ENCODE assay signal across 8 cellular contexts in the genomic region with DNA sequence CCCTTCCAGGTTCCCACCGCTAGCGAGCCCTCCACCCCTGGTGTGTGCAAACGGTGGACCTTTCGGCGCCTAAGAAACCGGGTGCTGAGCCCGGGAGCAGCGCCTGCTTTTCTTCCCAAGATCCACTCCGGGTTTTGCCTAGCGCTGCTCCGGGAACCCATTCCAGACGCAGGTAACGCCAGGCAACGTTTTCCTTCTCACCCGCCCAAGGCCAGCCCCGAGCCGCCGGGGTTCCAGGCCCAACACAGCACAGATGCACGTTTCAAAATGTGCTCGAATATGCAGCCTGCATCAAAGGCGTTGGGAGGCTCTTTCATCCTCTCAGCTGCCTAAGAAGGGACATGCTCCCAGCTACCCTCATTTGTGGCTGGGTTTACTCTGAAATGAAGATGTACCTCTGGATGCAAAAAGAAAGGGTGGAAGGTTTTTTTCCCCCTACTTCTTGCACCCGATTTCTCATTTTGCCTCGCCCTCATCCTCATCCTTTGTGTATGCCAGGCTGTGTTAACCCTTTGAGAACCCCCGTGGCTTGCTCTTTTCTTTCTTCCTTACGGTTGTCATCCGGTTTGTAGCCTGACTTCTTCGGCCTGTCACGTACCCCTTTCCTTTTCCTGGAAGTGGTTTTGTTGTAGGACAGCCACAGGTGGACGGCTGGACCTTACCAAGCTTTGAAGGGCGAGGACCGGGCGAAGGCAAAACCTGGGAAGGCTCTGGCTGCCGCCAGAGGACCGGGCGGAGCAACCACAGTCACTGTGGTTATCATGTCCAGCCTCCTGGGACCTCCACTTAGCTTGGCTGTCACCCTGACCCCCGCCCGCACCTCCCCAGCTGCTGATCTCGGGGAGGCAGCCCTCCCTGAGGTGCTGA.
DNase-seq lines count a peak whose midpoint lies in the region; ATAC-seq and TF ChIP-seq lines count a peak whose summit lies in the region.

No MANE protein-coding gene starts in this region.

- H3K4me2 ChIP-seq in OCI-LY7 (ENCODE audit: low read length): peak overlapping the region; percentile 87

- no peaks in the 10 kb centered on the region for H3K9me2 ChIP-seq in OCI-LY7 (ENCODE audit: insufficient read depth, low read length)

- peaks cover 17% of the 10 kb centered on the region for H3K4me1 Mint-ChIP-seq in activated T-helper 1 cell treated with anti-CD3 and anti-CD28 coated beads, Interleukin-12 subunit alpha, Interleukin-12 subunit beta, Interleukin-2, Interleukin-4 antibody, amounts not matched to agents 30 ng/mL and 10 ng/mL and 1 ng/mL, durations not matched to agents 14 hours and 24 hours and 36 hours (ENCODE audit: low read depth)
- peaks cover 20 to 23% of the 10 kb centered on the region in 2 donors for H3K4me1 Mint-ChIP-seq in natural killer cell

- H3K4me1 ChIP-seq in OCI-LY7 (ENCODE audit: insufficient read depth, low read length, poor library complexity, severe bottlenecking) (peaks cover 13% of the 10 kb centered on the region), stomach smooth muscle (ENCODE audit: control insufficient read depth, insufficient read depth, low read length) (peaks cover 18% of the 10 kb centered on the region)

- H3K9me3 ChIP-seq in OCI-LY7 (ENCODE audit: low read length): no peaks in the 10 kb centered on the region
- peaks cover 0 to 5% of the 10 kb centered on the region in 2 donors for H3K9me3 ChIP-seq in stomach smooth muscle (ENCODE audit: control insufficient read depth in 2 of 2, low read length in 2 of 2)

- DNase-seq in DMS 273 treated with DMSO at 0.1 percent for 48 hours (lab: John Stamatoyannopoulos, UW) (peak; percentile 53), HuH-7 (ENCODE audit: low spot score) (peak; percentile 43), OCI-LY7 (ENCODE audit: low spot score) (peak; percentile 89), fibroblast of the aortic adventitia (ENCODE audit: low read depth) (peak; percentile 94), natural killer cell (peak; percentile 45)
- peak; percentile 56 for DNase-seq in activated T-helper 1 cell treated with anti-CD3 and anti-CD28 coated beads, Interleukin-12 subunit alpha, Interleukin-12 subunit beta, Interleukin-2, Interleukin-4 antibody, amounts not matched to agents 30 ng/mL and 10 ng/mL and 1 ng/mL, durations not matched to agents 14 hours and 24 hours and 36 hours (ENCODE audit: low spot score)

- H3K27me3 Mint-ChIP-seq in activated T-helper 1 cell treated with anti-CD3 and anti-CD28 coated beads, Interleukin-12 subunit alpha, Interleukin-12 subunit beta, Interleukin-2, Interleukin-4 antibody, amounts not matched to agents 30 ng/mL and 10 ng/mL and 1 ng/mL, durations not matched to agents 14 hours and 24 hours and 36 hours (ENCODE audit: insufficient read depth): peaks cover 37% of the 10 kb centered on the region
- peaks cover 14 to 30% of the 10 kb centered on the region in 2 donors for H3K27me3 Mint-ChIP-seq in natural killer cell (ENCODE audit: low read depth in 2 of 2)

- H3K36me3 Mint-ChIP-seq in activated T-helper 1 cell treated with anti-CD3 and anti-CD28 coated beads, Interleukin-12 subunit alpha, Interleukin-12 subunit beta, Interleukin-2, Interleukin-4 antibody, amounts not matched to agents 30 ng/mL and 10 ng/mL and 1 ng/mL, durations not matched to agents 14 hours and 24 hours and 36 hours (ENCODE audit: low read depth): peaks cover 1% of the 10 kb centered on the region
- H3K36me3 Mint-ChIP-seq in natural killer cell: no peaks in the 10 kb centered on the region

- H3K36me3 ChIP-seq in OCI-LY7 (ENCODE audit: insufficient read depth, low read length): no peaks in the 10 kb centered on the region
- H3K36me3 ChIP-seq in stomach smooth muscle (ENCODE audit: control insufficient read depth in 2 of 2, insufficient read depth in 2 of 2, low read length in 2 of 2): no peaks in the 10 kb centered on the region

- H3K27ac ChIP-seq in OCI-LY7 (ENCODE audit: low read depth, low read length, poor library complexity, severe bottlenecking) (peak overlapping the region; percentile 61), stomach smooth muscle (ENCODE audit: low read length) (peak overlapping the region; percentile 67)

- H3K9ac ChIP-seq in stomach smooth muscle (ENCODE audit: low read length in 2 of 2): peak overlapping the region; percentile 72 to 79

- peak overlapping the region; percentile 40 for H3K27ac Mint-ChIP-seq in activated T-helper 1 cell treated with anti-CD3 and anti-CD28 coated beads, Interleukin-12 subunit alpha, Interleukin-12 subunit beta, Interleukin-2, Interleukin-4 antibody, amounts not matched to agents 30 ng/mL and 10 ng/mL and 1 ng/mL, durations not matched to agents 14 hours and 24 hours and 36 hours
- peak overlapping the region in 1 of 2 donors; percentile 60 for H3K27ac Mint-ChIP-seq in natural killer cell

- ATAC-seq in GM21529 (IDR thresholded peaks at IDR 0.05; ENCODE audit: unreplicated experiment) (peak; percentile 93), natural killer cell (peak; percentile 74 to 91 (median 90))

- peak overlapping the region; percentile 77 for H3K4me3 Mint-ChIP-seq in activated T-helper 1 cell treated with anti-CD3 and anti-CD28 coated beads, Interleukin-12 subunit alpha, Interleukin-12 subunit beta, Interleukin-2, Interleukin-4 antibody, amounts not matched to agents 30 ng/mL and 10 ng/mL and 1 ng/mL, durations not matched to agents 14 hours and 24 hours and 36 hours
- H3K4me3 Mint-ChIP-seq in natural killer cell: peak overlapping the region; percentile 91

- H3K9me3 Mint-ChIP-seq in activated T-helper 1 cell treated with anti-CD3 and anti-CD28 coated beads, Interleukin-12 subunit alpha, Interleukin-12 subunit beta, Interleukin-2, Interleukin-4 antibody, amounts not matched to agents 30 ng/mL and 10 ng/mL and 1 ng/mL, durations not matched to agents 14 hours and 24 hours and 36 hours: peaks cover 12% of the 10 kb centered on the region
- H3K9me3 Mint-ChIP-seq in natural killer cell: no peaks in the 10 kb centered on the region

- H2AFZ ChIP-seq in OCI-LY7 (ENCODE audit: low read length): peak overlapping the region; percentile 89

- POLR2A ChIA-PET in OCI-LY7 (lab: Charles Lee): interaction anchor here (0.6 to 2.4 kb wide), 11 partner anchors 10 to 188 kb away, joined by 3 to 11 read pairs (median 3); no protein-coding TSS in a partner anchor

- intact Hi-C loops in OCI-LY7 (cut with micrococcal nuclease; ENCODE audit: unreplicated experiment): loop anchor here (1.0 to 10.0 kb wide), 3 partner anchors 84 to 603 kb away; a partner anchor contains a TSS
- intact Hi-C loops in activated T-helper 1 cell treated with anti-CD3 and anti-CD28 coated beads, Interleukin-12 subunit alpha, Interleukin-12 subunit beta, Interleukin-2, Interleukin-4 antibody, amounts not matched to agents 30 ng/mL and 10 ng/mL and 1 ng/mL, durations not matched to agents 14 hours and 24 hours and 36 hours (cut with micrococcal nuclease): loop anchor here (1.0 to 10.0 kb wide), 3 partner anchors 49 to 603 kb away; a partner anchor contains a TSS
- intact Hi-C loops in natural killer cell (cut with micrococcal nuclease): no loop called here

- peak overlapping the region; percentile 62 for H3K4me3 ChIP-seq in OCI-LY7 (ENCODE audit: low read depth, low read length, poor library complexity, severe bottlenecking)
- H3K4me3 ChIP-seq in fibroblast of the aortic adventitia (ENCODE audit: low read depth, low read length): peak overlapping the region; percentile 67
- peak overlapping the region; percentile 74 to 82 for H3K4me3 ChIP-seq in stomach smooth muscle (ENCODE audit: low read length in 2 of 2)

- H3K79me2 ChIP-seq in OCI-LY7 (ENCODE audit: insufficient read depth, low read depth, low read length): no peaks in the 10 kb centered on the region

- no peaks in the 10 kb centered on the region for H3K27me3 ChIP-seq in stomach smooth muscle (ENCODE audit: control insufficient read depth in 1 of 2, insufficient read depth in 2 of 2, low read length in 2 of 2)

- TF ChIP-seq CTCF in OCI-LY7 (conservative IDR thresholded peaks at IDR 0.05; ENCODE audit: low read length) (no peak), fibroblast of the aortic adventitia (IDR thresholded peaks at IDR 0.05; ENCODE audit: insufficient read depth, low read length) (no peak), natural killer cell (IDR thresholded peaks at IDR 0.05) (no peak)

- BruUV-seq in OCI-LY7 (replicated peaks; lab: Mats Ljungman, UMichigan): no TSS peak

- CTCF ChIA-PET in OCI-LY7 (lab: Charles Lee; ENCODE audit: unreplicated experiment): interaction anchor here (1.0 kb wide), 1 partner anchor 11 kb away, joined by 3 read pairs; no protein-coding TSS in a partner anchor

- no peaks in the 10 kb centered on the region for H4K20me1 ChIP-seq in OCI-LY7 (ENCODE audit: insufficient read depth, low read length)

Comparison
In these comparisons a context has a peak if more than half of its experiments do, and no peak if none do; other contexts are left out.
1. Peak in every context shown above with its lines: DNase-seq, ATAC-seq, H3K4me3 ChIP-seq and H3K27ac ChIP-seq.
2. DNase-seq: peak in every context shown above with its lines; median percentile 94 in fibroblast of the aortic adventitia; 89 in OCI-LY7; 56 in activated T-helper 1 cell treated with anti-CD3 and anti-CD28 coated beads, Interleukin-12 subunit alpha, Interleukin-12 subunit beta, Interleukin-2, Interleukin-4 antibody, amounts not matched to agents 30 ng/mL and 10 ng/mL and 1 ng/mL, durations not matched to agents 14 hours and 24 hours and 36 hours; 53 in DMS 273 treated with DMSO at 0.1 percent for 48 hours; 45 in natural killer cell; 43 in HuH-7.